In genomic region chr5:53476531-53477480, GRCh38 we compare ENCODE assay signal across 1 cellular context.
TF ChIP-seq lines count a peak whose summit lies in the region.

No MANE protein-coding gene starts in this region.

TF ChIP-seq in H1, 55 proteins besides CTCF, POLR2A, EP300 and RAD21:
- no peak for TF ChIP-seq TBP (IDR thresholded peaks at IDR 0.05; ENCODE audit: low read depth, low read length)
